ENCODE assay signal across 1 cellular context in the genomic region with DNA sequence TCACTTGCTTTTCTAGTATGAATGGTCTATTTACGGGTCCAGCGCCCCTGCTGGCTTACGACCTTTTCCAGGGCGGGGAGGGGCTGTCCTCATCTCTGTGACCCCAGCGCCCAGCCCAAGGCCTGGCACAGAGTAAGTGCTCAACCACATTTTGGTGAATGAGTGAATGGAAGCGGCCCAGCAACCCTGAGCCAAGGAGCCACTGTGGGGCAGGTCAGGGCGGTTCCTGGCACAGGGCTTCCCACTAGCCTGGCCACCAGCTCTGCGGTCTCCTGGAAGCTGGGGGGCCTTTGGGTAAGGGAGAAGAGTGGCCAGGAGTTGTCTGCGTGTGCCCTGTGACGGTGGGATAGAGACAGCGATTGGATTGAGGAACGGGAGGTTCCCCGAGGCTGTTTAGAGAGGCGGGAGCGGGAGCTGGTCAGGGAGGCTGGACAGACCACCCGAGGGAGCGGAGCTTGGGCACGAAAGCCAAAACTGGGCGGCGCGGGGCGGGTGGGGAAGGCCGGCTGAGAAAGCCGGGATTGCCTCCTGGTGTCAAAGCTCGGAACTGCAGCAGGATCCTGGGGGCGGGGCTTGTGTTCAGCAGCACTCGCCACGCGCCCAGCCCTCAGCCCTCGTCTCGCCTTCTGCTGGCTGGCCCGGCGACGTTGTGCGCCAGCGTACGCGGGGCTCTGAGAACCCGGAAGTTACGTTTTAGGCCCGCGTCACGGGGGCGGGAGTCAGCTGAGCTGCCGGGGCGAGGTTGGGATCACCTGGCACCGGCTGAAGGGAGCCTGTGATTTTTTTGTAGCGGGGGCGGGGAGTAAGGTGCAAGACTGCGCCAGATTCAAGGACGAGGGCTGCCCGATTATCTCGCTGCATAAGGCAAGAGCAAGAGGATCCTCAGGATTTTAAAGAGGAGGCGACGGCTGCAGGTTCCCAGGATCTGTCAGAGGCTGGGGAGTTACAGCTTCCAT.
TF ChIP-seq lines count a peak whose summit lies in the region.

A gene with protein sequence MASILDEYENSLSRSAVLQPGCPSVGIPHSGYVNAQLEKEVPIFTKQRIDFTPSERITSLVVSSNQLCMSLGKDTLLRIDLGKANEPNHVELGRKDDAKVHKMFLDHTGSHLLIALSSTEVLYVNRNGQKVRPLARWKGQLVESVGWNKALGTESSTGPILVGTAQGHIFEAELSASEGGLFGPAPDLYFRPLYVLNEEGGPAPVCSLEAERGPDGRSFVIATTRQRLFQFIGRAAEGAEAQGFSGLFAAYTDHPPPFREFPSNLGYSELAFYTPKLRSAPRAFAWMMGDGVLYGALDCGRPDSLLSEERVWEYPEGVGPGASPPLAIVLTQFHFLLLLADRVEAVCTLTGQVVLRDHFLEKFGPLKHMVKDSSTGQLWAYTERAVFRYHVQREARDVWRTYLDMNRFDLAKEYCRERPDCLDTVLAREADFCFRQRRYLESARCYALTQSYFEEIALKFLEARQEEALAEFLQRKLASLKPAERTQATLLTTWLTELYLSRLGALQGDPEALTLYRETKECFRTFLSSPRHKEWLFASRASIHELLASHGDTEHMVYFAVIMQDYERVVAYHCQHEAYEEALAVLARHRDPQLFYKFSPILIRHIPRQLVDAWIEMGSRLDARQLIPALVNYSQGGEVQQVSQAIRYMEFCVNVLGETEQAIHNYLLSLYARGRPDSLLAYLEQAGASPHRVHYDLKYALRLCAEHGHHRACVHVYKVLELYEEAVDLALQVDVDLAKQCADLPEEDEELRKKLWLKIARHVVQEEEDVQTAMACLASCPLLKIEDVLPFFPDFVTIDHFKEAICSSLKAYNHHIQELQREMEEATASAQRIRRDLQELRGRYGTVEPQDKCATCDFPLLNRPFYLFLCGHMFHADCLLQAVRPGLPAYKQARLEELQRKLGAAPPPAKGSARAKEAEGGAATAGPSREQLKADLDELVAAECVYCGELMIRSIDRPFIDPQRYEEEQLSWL (plus strand): TSS at position 718 of the 956 bp plus-strand sequence. CDS start 319 bp downstream, outside the sequence.

TF ChIP-seq in K562, 482 proteins besides CTCF, POLR2A, EP300 and RAD21 (continued from another document and continues in another):
- TF ChIP-seq, protein P1, sequence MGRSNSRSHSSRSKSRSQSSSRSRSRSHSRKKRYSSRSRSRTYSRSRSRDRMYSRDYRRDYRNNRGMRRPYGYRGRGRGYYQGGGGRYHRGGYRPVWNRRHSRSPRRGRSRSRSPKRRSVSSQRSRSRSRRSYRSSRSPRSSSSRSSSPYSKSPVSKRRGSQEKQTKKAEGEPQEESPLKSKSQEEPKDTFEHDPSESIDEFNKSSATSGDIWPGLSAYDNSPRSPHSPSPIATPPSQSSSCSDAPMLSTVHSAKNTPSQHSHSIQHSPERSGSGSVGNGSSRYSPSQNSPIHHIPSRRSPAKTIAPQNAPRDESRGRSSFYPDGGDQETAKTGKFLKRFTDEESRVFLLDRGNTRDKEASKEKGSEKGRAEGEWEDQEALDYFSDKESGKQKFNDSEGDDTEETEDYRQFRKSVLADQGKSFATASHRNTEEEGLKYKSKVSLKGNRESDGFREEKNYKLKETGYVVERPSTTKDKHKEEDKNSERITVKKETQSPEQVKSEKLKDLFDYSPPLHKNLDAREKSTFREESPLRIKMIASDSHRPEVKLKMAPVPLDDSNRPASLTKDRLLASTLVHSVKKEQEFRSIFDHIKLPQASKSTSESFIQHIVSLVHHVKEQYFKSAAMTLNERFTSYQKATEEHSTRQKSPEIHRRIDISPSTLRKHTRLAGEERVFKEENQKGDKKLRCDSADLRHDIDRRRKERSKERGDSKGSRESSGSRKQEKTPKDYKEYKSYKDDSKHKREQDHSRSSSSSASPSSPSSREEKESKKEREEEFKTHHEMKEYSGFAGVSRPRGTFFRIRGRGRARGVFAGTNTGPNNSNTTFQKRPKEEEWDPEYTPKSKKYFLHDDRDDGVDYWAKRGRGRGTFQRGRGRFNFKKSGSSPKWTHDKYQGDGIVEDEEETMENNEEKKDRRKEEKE (IDR thresholded peaks at IDR 0.05; ENCODE audit: borderline replicate concordance in 1 of 2, control insufficient read depth in 1 of 2, low read depth in 2 of 2, low read length in 1 of 2), result no peak
- TF ChIP-seq TFAM (CRISPR knock-in tag; conservative IDR thresholded peaks at IDR 0.05) (no peak), KLF1 (tag; IDR thresholded peaks at IDR 0.05) (peak; percentile 72; the same call in 1 of the 2 replicates), RFX1 (IDR thresholded peaks at IDR 0.05) (no peak), CHD2 (IDR thresholded peaks at IDR 0.05; ENCODE audit: low read depth, low read length) (no peak; the same call in 1 of the 2 replicates), GABPB1 (CRISPR knock-in tag; IDR thresholded peaks at IDR 0.05) (peak; percentile 95), HDGF (IDR thresholded peaks at IDR 0.05) (no peak), ZNF717 (CRISPR knock-in tag; IDR thresholded peaks at IDR 0.05) (no peak), STAT5A (IDR thresholded peaks at IDR 0.05; ENCODE audit: borderline replicate concordance, low read length) (no peak), ATF7 (IDR thresholded peaks at IDR 0.05) (peak; percentile 84), NRF1 (conservative IDR thresholded peaks at IDR 0.05 in 1 of 2, IDR thresholded peaks at IDR 0.05 in 1 of 2) (peak; percentile 87 to 89), DACH1 (IDR thresholded peaks at IDR 0.05; ENCODE audit: partially characterized antibody) (peak; percentile 96), ZNF644 (tag; IDR thresholded peaks at IDR 0.05; ENCODE audit: low read depth) (no peak), FOSL1 (tag; conservative IDR thresholded peaks at IDR 0.05) (no peak), CEBPB (tag; IDR thresholded peaks at IDR 0.05) (no peak), ZNF175 (CRISPR knock-in tag; IDR thresholded peaks at IDR 0.05; ENCODE audit: low read depth) (no peak), ZNF232 (CRISPR knock-in tag; IDR thresholded peaks at IDR 0.05) (no peak), CHD1 (IDR thresholded peaks at IDR 0.05; ENCODE audit: low read length) (no peak), MTA2 (IDR thresholded peaks at IDR 0.05; ENCODE audit: low read depth) (no peak)
- TF ChIP-seq, protein P2, sequence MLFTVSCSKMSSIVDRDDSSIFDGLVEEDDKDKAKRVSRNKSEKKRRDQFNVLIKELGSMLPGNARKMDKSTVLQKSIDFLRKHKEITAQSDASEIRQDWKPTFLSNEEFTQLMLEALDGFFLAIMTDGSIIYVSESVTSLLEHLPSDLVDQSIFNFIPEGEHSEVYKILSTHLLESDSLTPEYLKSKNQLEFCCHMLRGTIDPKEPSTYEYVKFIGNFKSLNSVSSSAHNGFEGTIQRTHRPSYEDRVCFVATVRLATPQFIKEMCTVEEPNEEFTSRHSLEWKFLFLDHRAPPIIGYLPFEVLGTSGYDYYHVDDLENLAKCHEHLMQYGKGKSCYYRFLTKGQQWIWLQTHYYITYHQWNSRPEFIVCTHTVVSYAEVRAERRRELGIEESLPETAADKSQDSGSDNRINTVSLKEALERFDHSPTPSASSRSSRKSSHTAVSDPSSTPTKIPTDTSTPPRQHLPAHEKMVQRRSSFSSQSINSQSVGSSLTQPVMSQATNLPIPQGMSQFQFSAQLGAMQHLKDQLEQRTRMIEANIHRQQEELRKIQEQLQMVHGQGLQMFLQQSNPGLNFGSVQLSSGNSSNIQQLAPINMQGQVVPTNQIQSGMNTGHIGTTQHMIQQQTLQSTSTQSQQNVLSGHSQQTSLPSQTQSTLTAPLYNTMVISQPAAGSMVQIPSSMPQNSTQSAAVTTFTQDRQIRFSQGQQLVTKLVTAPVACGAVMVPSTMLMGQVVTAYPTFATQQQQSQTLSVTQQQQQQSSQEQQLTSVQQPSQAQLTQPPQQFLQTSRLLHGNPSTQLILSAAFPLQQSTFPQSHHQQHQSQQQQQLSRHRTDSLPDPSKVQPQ (CRISPR knock-in tag; IDR thresholded peaks at IDR 0.05; ENCODE audit: borderline replicate concordance), result no peak
- TF ChIP-seq, protein P3, sequence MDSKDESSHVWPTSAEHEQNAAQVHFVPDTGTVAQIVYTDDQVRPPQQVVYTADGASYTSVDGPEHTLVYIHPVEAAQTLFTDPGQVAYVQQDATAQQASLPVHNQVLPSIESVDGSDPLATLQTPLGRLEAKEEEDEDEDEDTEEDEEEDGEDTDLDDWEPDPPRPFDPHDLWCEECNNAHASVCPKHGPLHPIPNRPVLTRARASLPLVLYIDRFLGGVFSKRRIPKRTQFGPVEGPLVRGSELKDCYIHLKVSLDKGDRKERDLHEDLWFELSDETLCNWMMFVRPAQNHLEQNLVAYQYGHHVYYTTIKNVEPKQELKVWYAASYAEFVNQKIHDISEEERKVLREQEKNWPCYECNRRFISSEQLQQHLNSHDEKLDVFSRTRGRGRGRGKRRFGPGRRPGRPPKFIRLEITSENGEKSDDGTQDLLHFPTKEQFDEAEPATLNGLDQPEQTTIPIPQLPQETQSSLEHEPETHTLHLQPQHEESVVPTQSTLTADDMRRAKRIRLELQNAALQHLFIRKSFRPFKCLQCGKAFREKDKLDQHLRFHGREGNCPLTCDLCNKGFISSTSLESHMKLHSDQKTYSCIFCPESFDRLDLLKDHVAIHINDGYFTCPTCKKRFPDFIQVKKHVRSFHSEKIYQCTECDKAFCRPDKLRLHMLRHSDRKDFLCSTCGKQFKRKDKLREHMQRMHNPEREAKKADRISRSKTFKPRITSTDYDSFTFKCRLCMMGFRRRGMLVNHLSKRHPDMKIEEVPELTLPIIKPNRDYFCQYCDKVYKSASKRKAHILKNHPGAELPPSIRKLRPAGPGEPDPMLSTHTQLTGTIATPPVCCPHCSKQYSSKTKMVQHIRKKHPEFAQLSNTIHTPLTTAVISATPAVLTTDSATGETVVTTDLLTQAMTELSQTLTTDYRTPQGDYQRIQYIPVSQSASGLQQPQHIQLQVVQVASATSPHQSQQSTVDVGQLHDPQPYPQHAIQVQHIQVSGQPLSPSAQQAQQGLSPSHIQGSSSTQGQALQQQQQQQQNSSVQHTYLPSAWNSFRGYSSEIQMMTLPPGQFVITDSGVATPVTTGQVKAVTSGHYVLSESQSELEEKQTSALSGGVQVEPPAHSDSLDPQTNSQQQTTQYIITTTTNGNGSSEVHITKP (IDR thresholded peaks at IDR 0.05; ENCODE audit: partially characterized antibody), result no peak
- TF ChIP-seq, protein P4, sequence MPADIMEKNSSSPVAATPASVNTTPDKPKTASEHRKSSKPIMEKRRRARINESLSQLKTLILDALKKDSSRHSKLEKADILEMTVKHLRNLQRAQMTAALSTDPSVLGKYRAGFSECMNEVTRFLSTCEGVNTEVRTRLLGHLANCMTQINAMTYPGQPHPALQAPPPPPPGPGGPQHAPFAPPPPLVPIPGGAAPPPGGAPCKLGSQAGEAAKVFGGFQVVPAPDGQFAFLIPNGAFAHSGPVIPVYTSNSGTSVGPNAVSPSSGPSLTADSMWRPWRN (IDR thresholded peaks at IDR 0.05; ENCODE audit: low read depth), result peak; percentile 47; the same call in 1 of the 2 replicates
- TF ChIP-seq, protein P5, sequence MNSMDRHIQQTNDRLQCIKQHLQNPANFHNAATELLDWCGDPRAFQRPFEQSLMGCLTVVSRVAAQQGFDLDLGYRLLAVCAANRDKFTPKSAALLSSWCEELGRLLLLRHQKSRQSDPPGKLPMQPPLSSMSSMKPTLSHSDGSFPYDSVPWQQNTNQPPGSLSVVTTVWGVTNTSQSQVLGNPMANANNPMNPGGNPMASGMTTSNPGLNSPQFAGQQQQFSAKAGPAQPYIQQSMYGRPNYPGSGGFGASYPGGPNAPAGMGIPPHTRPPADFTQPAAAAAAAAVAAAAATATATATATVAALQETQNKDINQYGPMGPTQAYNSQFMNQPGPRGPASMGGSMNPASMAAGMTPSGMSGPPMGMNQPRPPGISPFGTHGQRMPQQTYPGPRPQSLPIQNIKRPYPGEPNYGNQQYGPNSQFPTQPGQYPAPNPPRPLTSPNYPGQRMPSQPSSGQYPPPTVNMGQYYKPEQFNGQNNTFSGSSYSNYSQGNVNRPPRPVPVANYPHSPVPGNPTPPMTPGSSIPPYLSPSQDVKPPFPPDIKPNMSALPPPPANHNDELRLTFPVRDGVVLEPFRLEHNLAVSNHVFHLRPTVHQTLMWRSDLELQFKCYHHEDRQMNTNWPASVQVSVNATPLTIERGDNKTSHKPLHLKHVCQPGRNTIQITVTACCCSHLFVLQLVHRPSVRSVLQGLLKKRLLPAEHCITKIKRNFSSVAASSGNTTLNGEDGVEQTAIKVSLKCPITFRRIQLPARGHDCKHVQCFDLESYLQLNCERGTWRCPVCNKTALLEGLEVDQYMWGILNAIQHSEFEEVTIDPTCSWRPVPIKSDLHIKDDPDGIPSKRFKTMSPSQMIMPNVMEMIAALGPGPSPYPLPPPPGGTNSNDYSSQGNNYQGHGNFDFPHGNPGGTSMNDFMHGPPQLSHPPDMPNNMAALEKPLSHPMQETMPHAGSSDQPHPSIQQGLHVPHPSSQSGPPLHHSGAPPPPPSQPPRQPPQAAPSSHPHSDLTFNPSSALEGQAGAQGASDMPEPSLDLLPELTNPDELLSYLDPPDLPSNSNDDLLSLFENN (IDR thresholded peaks at IDR 0.05; ENCODE audit: low read depth in 2 of 2, low read length in 2 of 2), result no peak
- TF ChIP-seq, protein P6, sequence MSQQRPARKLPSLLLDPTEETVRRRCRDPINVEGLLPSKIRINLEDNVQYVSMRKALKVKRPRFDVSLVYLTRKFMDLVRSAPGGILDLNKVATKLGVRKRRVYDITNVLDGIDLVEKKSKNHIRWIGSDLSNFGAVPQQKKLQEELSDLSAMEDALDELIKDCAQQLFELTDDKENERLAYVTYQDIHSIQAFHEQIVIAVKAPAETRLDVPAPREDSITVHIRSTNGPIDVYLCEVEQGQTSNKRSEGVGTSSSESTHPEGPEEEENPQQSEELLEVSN (IDR thresholded peaks at IDR 0.05; ENCODE audit: borderline replicate concordance in 1 of 2, extremely low read depth in 1 of 2, insufficient read depth in 1 of 2, insufficient read length in 1 of 2, low read depth in 1 of 2, low read length in 1 of 2, poor library complexity in 1 of 2, severe bottlenecking in 1 of 2), result peak; percentile 90 to 95
- TF ChIP-seq, protein P7, sequence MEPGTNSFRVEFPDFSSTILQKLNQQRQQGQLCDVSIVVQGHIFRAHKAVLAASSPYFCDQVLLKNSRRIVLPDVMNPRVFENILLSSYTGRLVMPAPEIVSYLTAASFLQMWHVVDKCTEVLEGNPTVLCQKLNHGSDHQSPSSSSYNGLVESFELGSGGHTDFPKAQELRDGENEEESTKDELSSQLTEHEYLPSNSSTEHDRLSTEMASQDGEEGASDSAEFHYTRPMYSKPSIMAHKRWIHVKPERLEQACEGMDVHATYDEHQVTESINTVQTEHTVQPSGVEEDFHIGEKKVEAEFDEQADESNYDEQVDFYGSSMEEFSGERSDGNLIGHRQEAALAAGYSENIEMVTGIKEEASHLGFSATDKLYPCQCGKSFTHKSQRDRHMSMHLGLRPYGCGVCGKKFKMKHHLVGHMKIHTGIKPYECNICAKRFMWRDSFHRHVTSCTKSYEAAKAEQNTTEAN (CRISPR knock-in tag; IDR thresholded peaks at IDR 0.05), result no peak
- TF ChIP-seq, protein P8, sequence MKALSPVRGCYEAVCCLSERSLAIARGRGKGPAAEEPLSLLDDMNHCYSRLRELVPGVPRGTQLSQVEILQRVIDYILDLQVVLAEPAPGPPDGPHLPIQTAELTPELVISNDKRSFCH (CRISPR knock-in tag; IDR thresholded peaks at IDR 0.05), result no peak
- TF ChIP-seq, protein P8 (tag; IDR thresholded peaks at IDR 0.05), result no peak
